ENCODE assay signal across 8 cellular contexts in genomic region chr5:171647043-171647899, GRCh38.
DNase-seq lines count a peak whose midpoint lies in the region; ATAC-seq, FAIRE-seq and TF ChIP-seq lines count a peak whose summit lies in the region.

No MANE protein-coding gene starts in this region.

- H2AFZ ChIP-seq in PC-3 (ENCODE audit: low read length) (peak overlapping the region; percentile 58), endothelial cell of umbilical vein (ENCODE audit: low read depth, low read length) (peak overlapping the region; percentile 6), osteoblast (ENCODE audit: low read length) (peak overlapping the region; percentile 87)

- H3K27me3 ChIP-seq in PC-3 (ENCODE audit: low read length) (peaks cover 42% of the 10 kb centered on the region), endothelial cell of umbilical vein (ENCODE audit: control insufficient read depth in 2 of 2, insufficient read depth in 2 of 2, low read length in 2 of 2) (no peaks in the 10 kb centered on the region), osteoblast (ENCODE audit: insufficient read depth, low read length) (peaks cover 8% of the 10 kb centered on the region), spleen (replicated peaks in 1 of 7) (peaks cover 0 to 16% (median 0%) of the 10 kb centered on the region in 7 donors)

- WGBS in spleen, 5 donors, result 63 to 74% (median 70%) methylated on average over 14 to 15 of the region's 15 CpGs

- CTCF ChIA-PET in PC-3 (lab: Charles Lee) (no interaction called here), endothelial cell of umbilical vein (lab: Charles Lee) (interaction anchor here (0.8 to 5.1 kb wide), 12 partner anchors 8 to 412 kb away, joined by 3 to 24 read pairs (median 4); no protein-coding TSS in a partner anchor)

- POLR2A ChIA-PET in PC-3 (lab: Charles Lee; ENCODE audit: unreplicated experiment), result no interaction called here
- POLR2A ChIA-PET in endothelial cell of umbilical vein (lab: Charles Lee), result no interaction called here

- TF ChIP-seq CTCF in PC-3 (conservative IDR thresholded peaks at IDR 0.05; ENCODE audit: low read depth, low read length) (peak; percentile 38), endothelial cell of umbilical vein (IDR thresholded peaks at IDR 0.05; ENCODE audit: extremely low read depth in 1 of 2, insufficient read depth in 1 of 2, low read depth in 1 of 2, low read length in 2 of 2) (peak in 1 of 2 donors; percentile 15), osteoblast (IDR thresholded peaks at IDR 0.05; ENCODE audit: extremely low read depth, low read depth, low read length) (no peak), spleen (IDR thresholded peaks at IDR 0.05 in 8 of 11, conservative IDR thresholded peaks at IDR 0.05 in 3 of 11) (no peak)

- no peaks in the 10 kb centered on the region for H3K36me3 ChIP-seq in PC-3 (ENCODE audit: low read depth, low read length)
- no peaks in the 10 kb centered on the region for H3K36me3 ChIP-seq in endothelial cell of umbilical vein (ENCODE audit: control insufficient read depth in 2 of 2, extremely low read depth in 1 of 2, insufficient read depth in 2 of 2, low read length in 2 of 2)
- H3K36me3 ChIP-seq in osteoblast (ENCODE audit: insufficient read depth, low read length), result no peaks in the 10 kb centered on the region
- no peaks in the 10 kb centered on the region for H3K36me3 ChIP-seq in spleen

- intact Hi-C loops in PC-3 (cut with micrococcal nuclease) (no loop called here), endothelial cell of umbilical vein (cut with micrococcal nuclease) (loop anchor here (1.0 kb wide), 1 partner anchor 20 kb away; no protein-coding TSS in a partner anchor), spleen (cut with DNase I; ENCODE audit: low total_unique reads) (no loop called here)

- FAIRE-seq in H54 (lab: Jason Lieb, UNC) (peak; percentile 64), endothelial cell of umbilical vein (lab: Jason Lieb, UNC) (peak; percentile 95)

- DNase-seq in H54 (ENCODE audit: insufficient read length, low spot score) (peak; percentile 92), PC-3 (peak; percentile 76), endothelial cell of umbilical vein (ENCODE audit: low read depth, low spot score) (peak; percentile 86), osteoblast (ENCODE audit: insufficient read length, low spot score, missing footprints) (peak; percentile 89), DMS79 treated with DMSO at 0.1 percent for 48 hours (lab: John Stamatoyannopoulos, UW) (no peak), NCI-H1092 (lab: John Stamatoyannopoulos, UW) (no peak), spleen (no peak)

- H3K9me1 ChIP-seq in endothelial cell of umbilical vein (replicated peaks; ENCODE audit: control insufficient read depth, extremely low read depth, insufficient read depth, low read length), result no peaks in the 10 kb centered on the region

- no peaks in the 10 kb centered on the region for H4K20me1 ChIP-seq in PC-3 (ENCODE audit: low read length)
- no peaks in the 10 kb centered on the region for H4K20me1 ChIP-seq in endothelial cell of umbilical vein (replicated peaks; ENCODE audit: control insufficient read depth, extremely low read depth, insufficient read depth, low read length)
- H4K20me1 ChIP-seq in osteoblast (ENCODE audit: insufficient read depth, low read length), result no peaks in the 10 kb centered on the region

- peak overlapping the region; percentile 47 for H3K4me2 ChIP-seq in PC-3 (ENCODE audit: low read length)
- H3K4me2 ChIP-seq in endothelial cell of umbilical vein (ENCODE audit: insufficient read depth, low read length), result peak overlapping the region; percentile 10
- H3K4me2 ChIP-seq in osteoblast (ENCODE audit: insufficient read depth, low read length), result peak overlapping the region; percentile 53

- dilution Hi-C loops in endothelial cell of umbilical vein (cut with MboI; ENCODE audit: extremely low pct_ligation_motif_present, low sequenced_read_pairs), result no loop called here

- no peak overlapping the region for H3K4me3 ChIP-seq in PC-3 (ENCODE audit: low read length)
- H3K4me3 ChIP-seq in endothelial cell of umbilical vein (replicated peaks in 1 of 3; ENCODE audit: insufficient read depth in 1 of 3, low read depth in 1 of 3, low read length in 3 of 3), result no peak overlapping the region
- peak overlapping the region; percentile 40 for H3K4me3 ChIP-seq in osteoblast (ENCODE audit: insufficient read depth, low read length)
- H3K4me3 ChIP-seq in spleen, result no peak overlapping the region

- H3F3A ChIP-seq in PC-3 (ENCODE audit: low read length, unreplicated experiment), result no peaks in the 10 kb centered on the region

- no peak overlapping the region for H3K9ac ChIP-seq in PC-3 (ENCODE audit: low read length)
- no peak overlapping the region for H3K9ac ChIP-seq in endothelial cell of umbilical vein (replicated peaks; ENCODE audit: extremely low read depth, insufficient read depth, low read length)

- no peaks in the 10 kb centered on the region for H3K9me3 ChIP-seq in PC-3 (ENCODE audit: low read length)
- H3K9me3 ChIP-seq in endothelial cell of umbilical vein (replicated peaks; ENCODE audit: control insufficient read depth, insufficient read depth, low read length), result no peaks in the 10 kb centered on the region
- H3K9me3 ChIP-seq in osteoblast (ENCODE audit: low read depth, low read length), result no peaks in the 10 kb centered on the region
- no peaks in the 10 kb centered on the region for H3K9me3 ChIP-seq in spleen

- H3K79me2 ChIP-seq in PC-3 (ENCODE audit: low read length) (no peaks in the 10 kb centered on the region), endothelial cell of umbilical vein (ENCODE audit: control insufficient read depth, insufficient read depth, low read length) (no peaks in the 10 kb centered on the region), osteoblast (ENCODE audit: insufficient read depth, low read length) (no peaks in the 10 kb centered on the region)

- H3K27ac ChIP-seq in PC-3 (ENCODE audit: low read length), result no peak overlapping the region
- H3K27ac ChIP-seq in endothelial cell of umbilical vein (ENCODE audit: insufficient read depth, low read depth, low read length), result peak overlapping the region; percentile 30
- H3K27ac ChIP-seq in osteoblast (ENCODE audit: low read depth, low read length), result no peak overlapping the region
- peak overlapping the region in 1 of 8 donors; percentile 17 for H3K27ac ChIP-seq in spleen

- peak; percentile 97 for ATAC-seq in PC-3
- ATAC-seq in GM18909 (IDR thresholded peaks at IDR 0.05; ENCODE audit: poor library complexity, unreplicated experiment), result no peak

- H3K9me2 ChIP-seq in PC-3 (replicated peaks; ENCODE audit: low read length), result no peaks in the 10 kb centered on the region

- BruUV-seq in PC-3 (replicated peaks; lab: Mats Ljungman, UMichigan), result no TSS peak
- no TSS peak for BruUV-seq in endothelial cell of umbilical vein (replicated peaks; lab: Mats Ljungman, UMichigan)

- peaks cover 8% of the 10 kb centered on the region for H3K4me1 ChIP-seq in PC-3 (ENCODE audit: insufficient read depth, low read length)
- peaks cover 13% of the 10 kb centered on the region for H3K4me1 ChIP-seq in endothelial cell of umbilical vein (ENCODE audit: control insufficient read depth, extremely low read depth, insufficient read depth, low read length)
- H3K4me1 ChIP-seq in osteoblast (ENCODE audit: insufficient read depth, low read length), result peaks cover 13% of the 10 kb centered on the region
- H3K4me1 ChIP-seq in spleen, result peaks cover 0 to 15% (median 0%) of the 10 kb centered on the region in 6 donors

- peak; percentile 34; the same call in 1 of the 2 replicates for TF ChIP-seq POLR2A in H54 (IDR thresholded peaks at IDR 0.05; ENCODE audit: low read depth, low read length)
- TF ChIP-seq POLR2A in endothelial cell of umbilical vein (IDR thresholded peaks at IDR 0.05; ENCODE audit: low read depth, low read length), result no peak
- no peak for TF ChIP-seq POLR2A in spleen (IDR thresholded peaks at IDR 0.05)

TF ChIP-seq in endothelial cell of umbilical vein, 7 proteins besides CTCF, POLR2A, EP300 and RAD21:
- TF ChIP-seq POLR2AphosphoS5 (IDR thresholded peaks at IDR 0.05; ENCODE audit: insufficient read depth, low read depth, low read length) (peak; percentile 75), MYC (IDR thresholded peaks at IDR 0.05; ENCODE audit: low read depth, low read length) (no peak), JUN (IDR thresholded peaks at IDR 0.05; ENCODE audit: borderline replicate concordance, insufficient read depth, insufficient read length, low read depth) (peak; percentile 61), EZH2 (IDR thresholded peaks at IDR 0.05; ENCODE audit: borderline replicate concordance, low read depth, low read length, severe bottlenecking) (no peak), FOS (IDR thresholded peaks at IDR 0.05; ENCODE audit: borderline replicate concordance, insufficient read depth, low read length) (peak; percentile 91), MAX (IDR thresholded peaks at IDR 0.05; ENCODE audit: insufficient read depth, insufficient read length) (no peak)
TF ChIP-seq in endothelial cell of umbilical vein: peak in this region for 3.

Comparison
In these comparisons a context has a peak if more than half of its experiments do, and no peak if none do; other contexts are left out.
1. DNase-seq: peak in H54 (single experiment), PC-3 (single experiment), endothelial cell of umbilical vein (single experiment) and osteoblast (single experiment); none in DMS79 treated with DMSO at 0.1 percent for 48 hours (single experiment), NCI-H1092 (single experiment) and spleen (single experiment).
2. H2AFZ ChIP-seq: peak in every context shown above with its lines; median percentile 87 in osteoblast; 58 in PC-3; 6 in endothelial cell of umbilical vein.
3. Peak in every context shown above with its lines, with median percentiles within 50 percentile points of each other: H3K4me2 ChIP-seq.